Comparison of ENCODE assay signal across 2 cellular contexts in the genomic region with DNA sequence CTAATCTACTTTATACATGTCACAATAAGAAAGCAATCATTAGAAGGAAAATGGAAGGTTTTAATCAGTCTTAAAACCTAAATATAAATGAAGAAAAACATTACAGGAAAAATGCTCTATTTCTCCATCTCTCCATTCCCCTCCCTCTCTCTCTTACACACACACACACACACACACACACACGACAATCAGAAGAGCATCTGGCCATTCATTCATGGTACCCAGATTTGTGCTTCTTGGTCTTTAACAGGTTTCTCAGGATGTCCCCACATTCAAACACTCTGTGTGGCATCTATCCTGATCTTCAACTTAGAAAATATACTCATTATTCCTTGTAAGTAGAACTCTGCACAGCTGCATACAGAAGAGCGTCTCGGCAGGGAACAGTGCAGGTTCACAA.
TF ChIP-seq lines count a peak whose summit lies in the region.

No MANE protein-coding gene starts in this region.

TF ChIP-seq in A549, 52 proteins besides CTCF, POLR2A, EP300 and RAD21:
- TF ChIP-seq ZSCAN20 (CRISPR knock-in tag; IDR thresholded peaks at IDR 0.05) (no peak), HOXB13 (CRISPR knock-in tag; IDR thresholded peaks at IDR 0.05; ENCODE audit: low read depth) (no peak), HDAC2 (IDR thresholded peaks at IDR 0.05) (no peak), MAFK (IDR thresholded peaks at IDR 0.05; ENCODE audit: partially characterized antibody) (no peak), KDM5A (IDR thresholded peaks at IDR 0.05) (no peak), ZNF302 (CRISPR knock-in tag; IDR thresholded peaks at IDR 0.05) (no peak), NR3C1 (IDR thresholded peaks at IDR 0.05) (no peak), GATA3 (IDR thresholded peaks at IDR 0.05; ENCODE audit: borderline replicate concordance) (no peak), TP53 (CRISPR knock-in tag; IDR thresholded peaks at IDR 0.05) (no peak), HOXB5 (CRISPR knock-in tag; IDR thresholded peaks at IDR 0.05) (no peak), HEYL (CRISPR knock-in tag; IDR thresholded peaks at IDR 0.05) (no peak), FOXS1 (CRISPR knock-in tag; IDR thresholded peaks at IDR 0.05) (no peak), ZC3H11A (IDR thresholded peaks at IDR 0.05) (no peak)
- TF ChIP-seq, protein P1, sequence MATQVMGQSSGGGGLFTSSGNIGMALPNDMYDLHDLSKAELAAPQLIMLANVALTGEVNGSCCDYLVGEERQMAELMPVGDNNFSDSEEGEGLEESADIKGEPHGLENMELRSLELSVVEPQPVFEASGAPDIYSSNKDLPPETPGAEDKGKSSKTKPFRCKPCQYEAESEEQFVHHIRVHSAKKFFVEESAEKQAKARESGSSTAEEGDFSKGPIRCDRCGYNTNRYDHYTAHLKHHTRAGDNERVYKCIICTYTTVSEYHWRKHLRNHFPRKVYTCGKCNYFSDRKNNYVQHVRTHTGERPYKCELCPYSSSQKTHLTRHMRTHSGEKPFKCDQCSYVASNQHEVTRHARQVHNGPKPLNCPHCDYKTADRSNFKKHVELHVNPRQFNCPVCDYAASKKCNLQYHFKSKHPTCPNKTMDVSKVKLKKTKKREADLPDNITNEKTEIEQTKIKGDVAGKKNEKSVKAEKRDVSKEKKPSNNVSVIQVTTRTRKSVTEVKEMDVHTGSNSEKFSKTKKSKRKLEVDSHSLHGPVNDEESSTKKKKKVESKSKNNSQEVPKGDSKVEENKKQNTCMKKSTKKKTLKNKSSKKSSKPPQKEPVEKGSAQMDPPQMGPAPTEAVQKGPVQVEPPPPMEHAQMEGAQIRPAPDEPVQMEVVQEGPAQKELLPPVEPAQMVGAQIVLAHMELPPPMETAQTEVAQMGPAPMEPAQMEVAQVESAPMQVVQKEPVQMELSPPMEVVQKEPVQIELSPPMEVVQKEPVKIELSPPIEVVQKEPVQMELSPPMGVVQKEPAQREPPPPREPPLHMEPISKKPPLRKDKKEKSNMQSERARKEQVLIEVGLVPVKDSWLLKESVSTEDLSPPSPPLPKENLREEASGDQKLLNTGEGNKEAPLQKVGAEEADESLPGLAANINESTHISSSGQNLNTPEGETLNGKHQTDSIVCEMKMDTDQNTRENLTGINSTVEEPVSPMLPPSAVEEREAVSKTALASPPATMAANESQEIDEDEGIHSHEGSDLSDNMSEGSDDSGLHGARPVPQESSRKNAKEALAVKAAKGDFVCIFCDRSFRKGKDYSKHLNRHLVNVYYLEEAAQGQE (IDR thresholded peaks at IDR 0.05): no peak
- TF ChIP-seq, protein P2, sequence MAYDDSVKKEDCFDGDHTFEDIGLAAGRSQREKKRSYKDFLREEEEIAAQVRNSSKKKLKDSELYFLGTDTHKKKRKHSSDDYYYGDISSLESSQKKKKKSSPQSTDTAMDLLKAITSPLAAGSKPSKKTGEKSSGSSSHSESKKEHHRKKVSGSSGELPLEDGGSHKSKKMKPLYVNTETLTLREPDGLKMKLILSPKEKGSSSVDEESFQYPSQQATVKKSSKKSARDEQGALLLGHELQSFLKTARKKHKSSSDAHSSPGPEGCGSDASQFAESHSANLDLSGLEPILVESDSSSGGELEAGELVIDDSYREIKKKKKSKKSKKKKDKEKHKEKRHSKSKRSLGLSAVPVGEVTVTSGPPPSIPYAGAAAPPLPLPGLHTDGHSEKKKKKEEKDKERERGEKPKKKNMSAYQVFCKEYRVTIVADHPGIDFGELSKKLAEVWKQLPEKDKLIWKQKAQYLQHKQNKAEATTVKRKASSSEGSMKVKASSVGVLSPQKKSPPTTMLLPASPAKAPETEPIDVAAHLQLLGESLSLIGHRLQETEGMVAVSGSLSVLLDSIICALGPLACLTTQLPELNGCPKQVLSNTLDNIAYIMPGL (CRISPR knock-in tag; IDR thresholded peaks at IDR 0.05; ENCODE audit: borderline replicate concordance): no peak

TF ChIP-seq in K562, 482 proteins besides CTCF, POLR2A, EP300 and RAD21:
- TF ChIP-seq HDAC1 (IDR thresholded peaks at IDR 0.05): peak in 1 of 2 experiments; percentile 71; a peak in 2 of 4 replicates
- TF ChIP-seq SNIP1 (IDR thresholded peaks at IDR 0.05; ENCODE audit: low read depth): peak; percentile 55; the same call in 1 of the 2 replicates
- no peak for TF ChIP-seq MBD2 (IDR thresholded peaks at IDR 0.05; ENCODE audit: borderline replicate concordance, low read depth)
- TF ChIP-seq, protein P3, sequence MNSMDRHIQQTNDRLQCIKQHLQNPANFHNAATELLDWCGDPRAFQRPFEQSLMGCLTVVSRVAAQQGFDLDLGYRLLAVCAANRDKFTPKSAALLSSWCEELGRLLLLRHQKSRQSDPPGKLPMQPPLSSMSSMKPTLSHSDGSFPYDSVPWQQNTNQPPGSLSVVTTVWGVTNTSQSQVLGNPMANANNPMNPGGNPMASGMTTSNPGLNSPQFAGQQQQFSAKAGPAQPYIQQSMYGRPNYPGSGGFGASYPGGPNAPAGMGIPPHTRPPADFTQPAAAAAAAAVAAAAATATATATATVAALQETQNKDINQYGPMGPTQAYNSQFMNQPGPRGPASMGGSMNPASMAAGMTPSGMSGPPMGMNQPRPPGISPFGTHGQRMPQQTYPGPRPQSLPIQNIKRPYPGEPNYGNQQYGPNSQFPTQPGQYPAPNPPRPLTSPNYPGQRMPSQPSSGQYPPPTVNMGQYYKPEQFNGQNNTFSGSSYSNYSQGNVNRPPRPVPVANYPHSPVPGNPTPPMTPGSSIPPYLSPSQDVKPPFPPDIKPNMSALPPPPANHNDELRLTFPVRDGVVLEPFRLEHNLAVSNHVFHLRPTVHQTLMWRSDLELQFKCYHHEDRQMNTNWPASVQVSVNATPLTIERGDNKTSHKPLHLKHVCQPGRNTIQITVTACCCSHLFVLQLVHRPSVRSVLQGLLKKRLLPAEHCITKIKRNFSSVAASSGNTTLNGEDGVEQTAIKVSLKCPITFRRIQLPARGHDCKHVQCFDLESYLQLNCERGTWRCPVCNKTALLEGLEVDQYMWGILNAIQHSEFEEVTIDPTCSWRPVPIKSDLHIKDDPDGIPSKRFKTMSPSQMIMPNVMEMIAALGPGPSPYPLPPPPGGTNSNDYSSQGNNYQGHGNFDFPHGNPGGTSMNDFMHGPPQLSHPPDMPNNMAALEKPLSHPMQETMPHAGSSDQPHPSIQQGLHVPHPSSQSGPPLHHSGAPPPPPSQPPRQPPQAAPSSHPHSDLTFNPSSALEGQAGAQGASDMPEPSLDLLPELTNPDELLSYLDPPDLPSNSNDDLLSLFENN (IDR thresholded peaks at IDR 0.05; ENCODE audit: low read depth in 2 of 2, low read length in 2 of 2): no peak
- no peak for TF ChIP-seq PYGO2 (tag; IDR thresholded peaks at IDR 0.05)
- no peak for TF ChIP-seq SUPT5H (IDR thresholded peaks at IDR 0.05)
- TF ChIP-seq, protein P4, sequence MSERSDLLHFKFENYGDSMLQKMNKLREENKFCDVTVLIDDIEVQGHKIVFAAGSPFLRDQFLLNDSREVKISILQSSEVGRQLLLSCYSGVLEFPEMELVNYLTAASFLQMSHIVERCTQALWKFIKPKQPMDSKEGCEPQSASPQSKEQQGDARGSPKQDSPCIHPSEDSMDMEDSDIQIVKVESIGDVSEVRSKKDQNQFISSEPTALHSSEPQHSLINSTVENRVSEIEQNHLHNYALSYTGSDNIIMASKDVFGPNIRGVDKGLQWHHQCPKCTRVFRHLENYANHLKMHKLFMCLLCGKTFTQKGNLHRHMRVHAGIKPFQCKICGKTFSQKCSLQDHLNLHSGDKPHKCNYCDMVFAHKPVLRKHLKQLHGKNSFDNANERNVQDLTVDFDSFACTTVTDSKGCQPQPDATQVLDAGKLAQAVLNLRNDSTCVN (CRISPR knock-in tag; IDR thresholded peaks at IDR 0.05): peak; percentile 26; the same call in 1 of the 2 replicates
- TF ChIP-seq ZNF124 (CRISPR knock-in tag; IDR thresholded peaks at IDR 0.05): no peak
- TF ChIP-seq ZNF707 (CRISPR knock-in tag; conservative IDR thresholded peaks at IDR 0.05): no peak
- no peak for TF ChIP-seq KLF13 (tag; IDR thresholded peaks at IDR 0.05; ENCODE audit: borderline replicate concordance, low read depth)
- TF ChIP-seq, protein P5, sequence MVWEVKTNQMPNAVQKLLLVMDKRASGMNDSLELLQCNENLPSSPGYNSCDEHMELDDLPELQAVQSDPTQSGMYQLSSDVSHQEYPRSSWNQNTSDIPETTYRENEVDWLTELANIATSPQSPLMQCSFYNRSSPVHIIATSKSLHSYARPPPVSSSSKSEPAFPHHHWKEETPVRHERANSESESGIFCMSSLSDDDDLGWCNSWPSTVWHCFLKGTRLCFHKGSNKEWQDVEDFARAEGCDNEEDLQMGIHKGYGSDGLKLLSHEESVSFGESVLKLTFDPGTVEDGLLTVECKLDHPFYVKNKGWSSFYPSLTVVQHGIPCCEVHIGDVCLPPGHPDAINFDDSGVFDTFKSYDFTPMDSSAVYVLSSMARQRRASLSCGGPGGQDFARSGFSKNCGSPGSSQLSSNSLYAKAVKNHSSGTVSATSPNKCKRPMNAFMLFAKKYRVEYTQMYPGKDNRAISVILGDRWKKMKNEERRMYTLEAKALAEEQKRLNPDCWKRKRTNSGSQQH (CRISPR knock-in tag; IDR thresholded peaks at IDR 0.05): peak; percentile 58; the same call in 1 of the 2 replicates
- TF ChIP-seq SMAD2 (IDR thresholded peaks at IDR 0.05; ENCODE audit: low read depth, low read length): no peak
- TF ChIP-seq, protein P6, sequence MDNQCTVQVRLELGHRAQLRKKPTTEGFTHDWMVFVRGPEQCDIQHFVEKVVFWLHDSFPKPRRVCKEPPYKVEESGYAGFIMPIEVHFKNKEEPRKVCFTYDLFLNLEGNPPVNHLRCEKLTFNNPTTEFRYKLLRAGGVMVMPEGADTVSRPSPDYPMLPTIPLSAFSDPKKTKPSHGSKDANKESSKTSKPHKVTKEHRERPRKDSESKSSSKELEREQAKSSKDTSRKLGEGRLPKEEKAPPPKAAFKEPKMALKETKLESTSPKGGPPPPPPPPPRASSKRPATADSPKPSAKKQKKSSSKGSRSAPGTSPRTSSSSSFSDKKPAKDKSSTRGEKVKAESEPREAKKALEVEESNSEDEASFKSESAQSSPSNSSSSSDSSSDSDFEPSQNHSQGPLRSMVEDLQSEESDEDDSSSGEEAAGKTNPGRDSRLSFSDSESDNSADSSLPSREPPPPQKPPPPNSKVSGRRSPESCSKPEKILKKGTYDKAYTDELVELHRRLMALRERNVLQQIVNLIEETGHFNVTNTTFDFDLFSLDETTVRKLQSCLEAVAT (IDR thresholded peaks at IDR 0.05): peak in 1 of 2 experiments; percentile 67; a peak in 1 of 4 replicates
- TF ChIP-seq POLR2AphosphoS2 (IDR thresholded peaks at IDR 0.05; ENCODE audit: low read length): no peak
- TF ChIP-seq LARP7 (IDR thresholded peaks at IDR 0.05): 0 out of 2 replicates have a peak, but pooled peaks have one; percentile 17
- TF ChIP-seq KDM1A (IDR thresholded peaks at IDR 0.05): peak; percentile 58 to 80; a peak in 3 of 4 replicates
- TF ChIP-seq ZNF134 (CRISPR knock-in tag; conservative IDR thresholded peaks at IDR 0.05): no peak
- TF ChIP-seq, protein P7, sequence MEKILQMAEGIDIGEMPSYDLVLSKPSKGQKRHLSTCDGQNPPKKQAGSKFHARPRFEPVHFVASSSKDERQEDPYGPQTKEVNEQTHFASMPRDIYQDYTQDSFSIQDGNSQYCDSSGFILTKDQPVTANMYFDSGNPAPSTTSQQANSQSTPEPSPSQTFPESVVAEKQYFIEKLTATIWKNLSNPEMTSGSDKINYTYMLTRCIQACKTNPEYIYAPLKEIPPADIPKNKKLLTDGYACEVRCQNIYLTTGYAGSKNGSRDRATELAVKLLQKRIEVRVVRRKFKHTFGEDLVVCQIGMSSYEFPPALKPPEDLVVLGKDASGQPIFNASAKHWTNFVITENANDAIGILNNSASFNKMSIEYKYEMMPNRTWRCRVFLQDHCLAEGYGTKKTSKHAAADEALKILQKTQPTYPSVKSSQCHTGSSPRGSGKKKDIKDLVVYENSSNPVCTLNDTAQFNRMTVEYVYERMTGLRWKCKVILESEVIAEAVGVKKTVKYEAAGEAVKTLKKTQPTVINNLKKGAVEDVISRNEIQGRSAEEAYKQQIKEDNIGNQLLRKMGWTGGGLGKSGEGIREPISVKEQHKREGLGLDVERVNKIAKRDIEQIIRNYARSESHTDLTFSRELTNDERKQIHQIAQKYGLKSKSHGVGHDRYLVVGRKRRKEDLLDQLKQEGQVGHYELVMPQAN (IDR thresholded peaks at IDR 0.05; ENCODE audit: borderline replicate concordance): peak; percentile 36; the same call in 1 of the 2 replicates
- TF ChIP-seq, protein P8, sequence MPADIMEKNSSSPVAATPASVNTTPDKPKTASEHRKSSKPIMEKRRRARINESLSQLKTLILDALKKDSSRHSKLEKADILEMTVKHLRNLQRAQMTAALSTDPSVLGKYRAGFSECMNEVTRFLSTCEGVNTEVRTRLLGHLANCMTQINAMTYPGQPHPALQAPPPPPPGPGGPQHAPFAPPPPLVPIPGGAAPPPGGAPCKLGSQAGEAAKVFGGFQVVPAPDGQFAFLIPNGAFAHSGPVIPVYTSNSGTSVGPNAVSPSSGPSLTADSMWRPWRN (IDR thresholded peaks at IDR 0.05; ENCODE audit: low read depth): no peak
- TF ChIP-seq NBN (IDR thresholded peaks at IDR 0.05; ENCODE audit: low read depth): peak; percentile 42; the same call in 1 of the 2 replicates
- no peak for TF ChIP-seq RB1 (IDR thresholded peaks at IDR 0.05; ENCODE audit: low read depth)
- TF ChIP-seq KLF10 (CRISPR knock-in tag; IDR thresholded peaks at IDR 0.05): no peak
- TF ChIP-seq DPF2 (IDR thresholded peaks at IDR 0.05): no peak
- no peak for TF ChIP-seq FOS (IDR thresholded peaks at IDR 0.05; ENCODE audit: extremely low read depth, insufficient read length)
- TF ChIP-seq ZNF165 (CRISPR knock-in tag; IDR thresholded peaks at IDR 0.05; ENCODE audit: borderline replicate concordance): no peak
- TF ChIP-seq, protein P9, sequence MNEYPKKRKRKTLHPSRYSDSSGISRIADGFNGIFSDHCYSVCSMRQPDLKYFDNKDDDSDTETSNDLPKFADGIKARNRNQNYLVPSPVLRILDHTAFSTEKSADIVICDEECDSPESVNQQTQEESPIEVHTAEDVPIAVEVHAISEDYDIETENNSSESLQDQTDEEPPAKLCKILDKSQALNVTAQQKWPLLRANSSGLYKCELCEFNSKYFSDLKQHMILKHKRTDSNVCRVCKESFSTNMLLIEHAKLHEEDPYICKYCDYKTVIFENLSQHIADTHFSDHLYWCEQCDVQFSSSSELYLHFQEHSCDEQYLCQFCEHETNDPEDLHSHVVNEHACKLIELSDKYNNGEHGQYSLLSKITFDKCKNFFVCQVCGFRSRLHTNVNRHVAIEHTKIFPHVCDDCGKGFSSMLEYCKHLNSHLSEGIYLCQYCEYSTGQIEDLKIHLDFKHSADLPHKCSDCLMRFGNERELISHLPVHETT (CRISPR knock-in tag; conservative IDR thresholded peaks at IDR 0.05 in 1 of 2, IDR thresholded peaks at IDR 0.05 in 1 of 2): no peak
- TF ChIP-seq ZNF324 (CRISPR knock-in tag; IDR thresholded peaks at IDR 0.05): no peak
- TF ChIP-seq CSDE1 (IDR thresholded peaks at IDR 0.05): peak in 1 of 2 experiments; percentile 31; a peak in 1 of 4 replicates
